Comparison of ENCODE assay signal across 8 cellular contexts in genomic region chr13:28659611-28659970, GRCh38. TPM values are rescaled to one million over a fixed set of nuclear protein-coding genes. Genes with fewer than 3 reads are reported as not detected.
DNase-seq lines count a peak whose midpoint lies in the region; ATAC-seq and TF ChIP-seq lines count a peak whose summit lies in the region.

No MANE protein-coding gene starts in this region.

- DNase-seq in activated naive CD4-positive, alpha-beta T cell treated with anti-CD3 and anti-CD28 coated beads for 36 hours = peak; percentile 43
- no peak for DNase-seq in activated naive CD4-positive, alpha-beta T cell treated with Interleukin-2 at 50 U/mL for 16 hours
- DNase-seq in SK-N-MC (ENCODE audit: low read depth, low spot score) (no peak), epithelial cell of prostate (ENCODE audit: low read depth, low spot score) (no peak), omental fat pad (ENCODE audit: low spot score) (no peak), ecto neural progenitor cell (ENCODE audit: low spot score) (no peak), NCI-H2107 treated with DMSO at 0.1 percent for 48 hours (lab: John Stamatoyannopoulos, UW; ENCODE audit: unreplicated experiment) (no peak)

- H3K36me3 Mint-ChIP-seq in activated naive CD4-positive, alpha-beta T cell treated with anti-CD3 and anti-CD28 coated beads for 36 hours (ENCODE audit: low read depth) = peaks cover 33% of the 10 kb centered on the region

- intact Hi-C loops in activated naive CD4-positive, alpha-beta T cell treated with anti-CD3 and anti-CD28 coated beads for 36 hours (cut with micrococcal nuclease) = loop anchor here (1.0 to 10.0 kb wide), 9 partner anchors 23 to 1235 kb away; partner anchors contain the start of genes GTF3A, LNX2, PAN3 and POLR1D

- peaks cover 37% of the 10 kb centered on the region for H3K36me3 ChIP-seq in SK-N-MC (ENCODE audit: insufficient read depth, low read length)

- no peaks in the 10 kb centered on the region for H3K9me3 ChIP-seq in SK-N-MC (ENCODE audit: low read depth, low read length)

- peak overlapping the region; percentile 98 for H3K27ac Mint-ChIP-seq in activated naive CD4-positive, alpha-beta T cell treated with anti-CD3 and anti-CD28 coated beads for 36 hours

- H3K4me1 Mint-ChIP-seq in activated naive CD4-positive, alpha-beta T cell treated with anti-CD3 and anti-CD28 coated beads for 36 hours (ENCODE audit: low read depth) = peaks cover 57% of the 10 kb centered on the region

- peak overlapping the region; percentile 97 for H3K9ac ChIP-seq in SK-N-MC (ENCODE audit: insufficient read length)

- no peaks in the 10 kb centered on the region for H3K27me3 Mint-ChIP-seq in activated naive CD4-positive, alpha-beta T cell treated with anti-CD3 and anti-CD28 coated beads for 36 hours (ENCODE audit: low read depth)

- H3K27ac ChIP-seq in SK-N-MC (peak overlapping the region; percentile 55; the same call in 1 of the 2 replicates), epithelial cell of prostate (peak overlapping the region; percentile 74)

- H3K9me3 Mint-ChIP-seq in activated naive CD4-positive, alpha-beta T cell treated with anti-CD3 and anti-CD28 coated beads for 36 hours = no peaks in the 10 kb centered on the region

- peak; percentile 21 for ATAC-seq in HG02970 (IDR thresholded peaks at IDR 0.05; ENCODE audit: low FRiP score, unreplicated experiment)
- ATAC-seq in omental fat pad (ENCODE audit: low FRiP score) = peak; percentile 46

- no peak for TF ChIP-seq CTCF in omental fat pad (IDR thresholded peaks at IDR 0.05)

- peak overlapping the region; percentile 97 for H3K4me3 Mint-ChIP-seq in activated naive CD4-positive, alpha-beta T cell treated with anti-CD3 and anti-CD28 coated beads for 36 hours

- CTCF ChIA-PET in activated naive CD4-positive, alpha-beta T cell treated with anti-CD3 and anti-CD28 coated beads for 36 hours (lab: Charles Lee) = no interaction called here

- H3K4me3 ChIP-seq in SK-N-MC = peak overlapping the region; percentile 97

RNA-seq across cellular contexts. Expression of gene POMP, which starts 0.7 kb away (rescaled TPM):
- total RNA-seq in activated naive CD4-positive, alpha-beta T cell treated with anti-CD3 and anti-CD28 coated beads for 36 hours = 100 to 1,000 TPM; 106 to 108 TPM
- 10 to 100 TPM; 67.4 to 85.0 (median 81.4) TPM for total RNA-seq in omental fat pad

RNA-seq across cellular contexts. Expression of gene SLC46A3, which starts 59.2 kb away (rescaled TPM):
- 1 to 10 TPM; 2.2 to 3.2 TPM for total RNA-seq in activated naive CD4-positive, alpha-beta T cell treated with anti-CD3 and anti-CD28 coated beads for 36 hours
- total RNA-seq in omental fat pad = 10 to 100 TPM; 10.6 to 16.1 (median 13.3) TPM
